ENCODE assay signal across 26 cellular contexts in the genomic region with DNA sequence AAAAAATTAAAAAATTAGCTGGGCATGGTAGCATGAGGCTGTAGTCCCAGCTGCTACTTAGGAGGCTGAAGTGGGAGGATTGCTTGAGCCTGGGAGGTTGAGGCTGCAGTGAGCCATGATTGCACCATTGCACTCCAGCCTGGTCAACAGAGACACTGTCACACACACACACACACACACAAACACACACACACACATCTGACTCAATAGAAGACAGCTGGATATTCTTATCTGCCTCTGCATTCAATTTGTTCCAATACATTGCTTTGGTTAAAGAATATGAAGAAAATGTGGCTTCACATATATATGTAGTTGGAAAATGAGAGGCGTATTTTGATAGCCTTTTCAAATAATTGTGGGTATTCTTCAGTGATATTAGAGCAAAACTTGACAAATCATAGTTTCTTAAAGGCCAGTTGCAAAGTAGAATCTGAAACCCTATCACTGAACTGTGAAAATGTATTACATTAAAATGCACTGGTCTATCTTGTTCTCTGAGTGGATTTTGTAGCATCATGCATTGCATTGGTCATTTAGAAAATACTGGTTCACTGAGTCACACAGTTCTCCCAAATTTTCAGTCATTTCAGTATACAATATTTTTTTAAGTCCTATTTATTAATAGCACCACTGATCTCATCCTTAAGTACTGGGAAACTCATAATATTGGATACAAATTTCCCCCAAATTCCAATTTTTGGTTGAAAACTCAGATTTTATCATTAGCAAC.
"Had no signal": no experiment of that assay in that cellular context is flagged by ENCODE, and none has a peak within 500 bp of the region (broad histone marks: within the 10 kb centered on the region; RNA-seq: fewer than 3 reads in every experiment).

No MANE protein-coding gene starts in this region.

- H3K4me3 Mint-ChIP-seq: activated B cell treated with CpG ODN at 0.5 μM for 24 hours; activated naive CD8-positive, alpha-beta T cell; effector memory CD8-positive, alpha-beta T cell; natural killer cell treated with Interleukin-12 subunit alpha and Interleukin-12 subunit beta and Interleukin-15 and Interleukin-18, amount 100 ng/mL, for 72 hours; stimulated activated naive B cell treated with anti-CD40 and anti-IgM and Interleukin-4, amounts not matched to agents 10 μg/mL and 1 μg/mL and 100 μg/mL, for 72 hours; T-cell had no signal

- H3K27ac Mint-ChIP-seq: activated B cell treated with CpG ODN at 0.5 μM for 24 hours; activated naive CD8-positive, alpha-beta T cell; effector memory CD8-positive, alpha-beta T cell; natural killer cell treated with Interleukin-12 subunit alpha and Interleukin-12 subunit beta and Interleukin-15 and Interleukin-18, amount 100 ng/mL, for 72 hours; progenitor cell of endocrine pancreas; stimulated activated naive B cell treated with anti-CD40 and anti-IgM and Interleukin-4, amounts not matched to agents 10 μg/mL and 1 μg/mL and 100 μg/mL, for 72 hours; T-cell had no signal

- H3K9me3 Mint-ChIP-seq: activated B cell treated with CpG ODN at 0.5 μM for 24 hours; effector memory CD8-positive, alpha-beta T cell; natural killer cell treated with Interleukin-12 subunit alpha and Interleukin-12 subunit beta and Interleukin-15 and Interleukin-18, amount 100 ng/mL, for 72 hours; stimulated activated naive B cell treated with anti-CD40 and anti-IgM and Interleukin-4, amounts not matched to agents 10 μg/mL and 1 μg/mL and 100 μg/mL, for 72 hours; T-cell had no signal

- H3K4me3 ChIP-seq: body of pancreas, cardiac muscle cell, coronary artery, dorsolateral prefrontal cortex, left lung, lower lobe of right lung, ovary, sigmoid colon, smooth muscle cell, tibial nerve had no signal

- DNase-seq: activated B cell treated with CpG ODN at 0.5 μM for 24 hours; activated effector memory CD4-positive, alpha-beta T cell treated with Interleukin-2 at 50 U/mL for 16 hours; activated naive CD4-positive, alpha-beta T cell treated with Interleukin-2 at 50 U/mL for 16 hours; anterior cingulate cortex; body of pancreas; cerebellar nuclear complex; dorsolateral prefrontal cortex; effector memory CD8-positive, alpha-beta T cell; erythroblast; foreskin melanocyte; left lung; lower lobe of right lung; mesendoderm; ovary; retina; sigmoid colon; stimulated activated CD4-positive, alpha-beta T cell treated with anti-CD3 and anti-CD28 coated beads, Interleukin-2, amount 100 ng/mL, for 24 hours; stimulated activated naive B cell treated with anti-CD40 and anti-IgM and Interleukin-4, amounts not matched to agents 10 μg/mL and 1 μg/mL and 100 μg/mL, for 72 hours; T-cell had no signal

- H3K36me3 Mint-ChIP-seq: activated naive CD8-positive, alpha-beta T cell; natural killer cell treated with Interleukin-12 subunit alpha and Interleukin-12 subunit beta and Interleukin-15 and Interleukin-18, amount 100 ng/mL, for 72 hours; stimulated activated naive B cell treated with anti-CD40 and anti-IgM and Interleukin-4, amounts not matched to agents 10 μg/mL and 1 μg/mL and 100 μg/mL, for 72 hours; T-cell had no signal

- H3K27me3 Mint-ChIP-seq: activated naive CD8-positive, alpha-beta T cell; progenitor cell of endocrine pancreas; stimulated activated naive B cell treated with anti-CD40 and anti-IgM and Interleukin-4, amounts not matched to agents 10 μg/mL and 1 μg/mL and 100 μg/mL, for 72 hours had no signal
